Comparison of ENCODE assay signal across 1 cellular context in genomic region chr10:103277713-103278299, GRCh38.
TF ChIP-seq lines count a peak whose summit lies in the region.

No MANE protein-coding gene starts in this region.

TF ChIP-seq in WTC11, 78 proteins besides CTCF, POLR2A, EP300 and RAD21 (continued from another document):
- TF ChIP-seq ZNF121 (CRISPR knock-in tag; IDR thresholded peaks at IDR 0.05) (0 out of 2 replicates have a peak, but pooled peaks have one; percentile 10), ZMAT4 (CRISPR knock-in tag; IDR thresholded peaks at IDR 0.05) (no peak), FOXP1 (CRISPR knock-in tag; IDR thresholded peaks at IDR 0.05; ENCODE audit: borderline replicate concordance) (peak; percentile 94), ATF1 (CRISPR knock-in tag; IDR thresholded peaks at IDR 0.05) (0 out of 2 replicates have a peak, but pooled peaks have one; percentile 8), ZNF281 (CRISPR knock-in tag; IDR thresholded peaks at IDR 0.05) (no peak), NFYB (CRISPR knock-in tag; conservative IDR thresholded peaks at IDR 0.05; ENCODE audit: low read depth) (no peak), CREM (CRISPR knock-in tag; IDR thresholded peaks at IDR 0.05) (0 out of 2 replicates have a peak, but pooled peaks have one; percentile 2), TEAD1 (CRISPR knock-in tag; IDR thresholded peaks at IDR 0.05) (peak; percentile 5; the same call in 1 of the 2 replicates), HMGA2 (CRISPR knock-in tag; IDR thresholded peaks at IDR 0.05) (no peak), NR1H2 (CRISPR knock-in tag; IDR thresholded peaks at IDR 0.05) (peak; percentile 25; the same call in 1 of the 2 replicates), ZNF512 (CRISPR knock-in tag; IDR thresholded peaks at IDR 0.05; ENCODE audit: borderline replicate concordance) (no peak), FOXK1 (CRISPR knock-in tag; IDR thresholded peaks at IDR 0.05) (peak; percentile 69; the same call in 1 of the 2 replicates)
- TF ChIP-seq, protein P1, sequence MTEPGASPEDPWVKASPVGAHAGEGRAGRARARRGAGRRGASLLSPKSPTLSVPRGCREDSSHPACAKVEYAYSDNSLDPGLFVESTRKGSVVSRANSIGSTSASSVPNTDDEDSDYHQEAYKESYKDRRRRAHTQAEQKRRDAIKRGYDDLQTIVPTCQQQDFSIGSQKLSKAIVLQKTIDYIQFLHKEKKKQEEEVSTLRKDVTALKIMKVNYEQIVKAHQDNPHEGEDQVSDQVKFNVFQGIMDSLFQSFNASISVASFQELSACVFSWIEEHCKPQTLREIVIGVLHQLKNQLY (CRISPR knock-in tag; IDR thresholded peaks at IDR 0.05): no peak
- TF ChIP-seq, protein P2, sequence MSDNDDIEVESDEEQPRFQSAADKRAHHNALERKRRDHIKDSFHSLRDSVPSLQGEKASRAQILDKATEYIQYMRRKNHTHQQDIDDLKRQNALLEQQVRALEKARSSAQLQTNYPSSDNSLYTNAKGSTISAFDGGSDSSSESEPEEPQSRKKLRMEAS (CRISPR knock-in tag; IDR thresholded peaks at IDR 0.05): no peak
- TF ChIP-seq, protein P3, sequence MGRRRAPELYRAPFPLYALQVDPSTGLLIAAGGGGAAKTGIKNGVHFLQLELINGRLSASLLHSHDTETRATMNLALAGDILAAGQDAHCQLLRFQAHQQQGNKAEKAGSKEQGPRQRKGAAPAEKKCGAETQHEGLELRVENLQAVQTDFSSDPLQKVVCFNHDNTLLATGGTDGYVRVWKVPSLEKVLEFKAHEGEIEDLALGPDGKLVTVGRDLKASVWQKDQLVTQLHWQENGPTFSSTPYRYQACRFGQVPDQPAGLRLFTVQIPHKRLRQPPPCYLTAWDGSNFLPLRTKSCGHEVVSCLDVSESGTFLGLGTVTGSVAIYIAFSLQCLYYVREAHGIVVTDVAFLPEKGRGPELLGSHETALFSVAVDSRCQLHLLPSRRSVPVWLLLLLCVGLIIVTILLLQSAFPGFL (CRISPR knock-in tag; IDR thresholded peaks at IDR 0.05; ENCODE audit: borderline replicate concordance): no peak
- TF ChIP-seq, protein P4, sequence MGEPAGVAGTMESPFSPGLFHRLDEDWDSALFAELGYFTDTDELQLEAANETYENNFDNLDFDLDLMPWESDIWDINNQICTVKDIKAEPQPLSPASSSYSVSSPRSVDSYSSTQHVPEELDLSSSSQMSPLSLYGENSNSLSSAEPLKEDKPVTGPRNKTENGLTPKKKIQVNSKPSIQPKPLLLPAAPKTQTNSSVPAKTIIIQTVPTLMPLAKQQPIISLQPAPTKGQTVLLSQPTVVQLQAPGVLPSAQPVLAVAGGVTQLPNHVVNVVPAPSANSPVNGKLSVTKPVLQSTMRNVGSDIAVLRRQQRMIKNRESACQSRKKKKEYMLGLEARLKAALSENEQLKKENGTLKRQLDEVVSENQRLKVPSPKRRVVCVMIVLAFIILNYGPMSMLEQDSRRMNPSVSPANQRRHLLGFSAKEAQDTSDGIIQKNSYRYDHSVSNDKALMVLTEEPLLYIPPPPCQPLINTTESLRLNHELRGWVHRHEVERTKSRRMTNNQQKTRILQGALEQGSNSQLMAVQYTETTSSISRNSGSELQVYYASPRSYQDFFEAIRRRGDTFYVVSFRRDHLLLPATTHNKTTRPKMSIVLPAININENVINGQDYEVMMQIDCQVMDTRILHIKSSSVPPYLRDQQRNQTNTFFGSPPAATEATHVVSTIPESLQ (CRISPR knock-in tag; IDR thresholded peaks at IDR 0.05): no peak
